ENCODE assay signal across 1 cellular context in the genomic region with DNA sequence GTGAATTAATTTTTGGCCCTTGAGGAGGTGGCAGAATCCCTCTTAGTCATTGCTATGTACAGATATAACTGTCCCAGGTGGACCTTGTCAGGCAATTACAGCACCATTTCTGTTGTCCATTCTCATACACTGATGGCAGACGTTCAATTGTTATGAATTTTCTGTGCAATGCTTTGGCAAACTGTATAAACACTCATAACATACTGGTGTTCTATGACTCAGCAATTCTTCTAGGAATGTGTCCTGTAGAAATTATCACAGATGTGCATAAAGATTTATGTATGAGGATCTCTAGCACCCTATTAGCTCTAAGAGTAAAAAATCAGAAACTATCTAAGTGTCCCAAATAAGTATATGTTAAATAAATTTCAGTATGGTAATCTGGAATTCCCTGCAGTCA.
TF ChIP-seq lines count a peak whose summit lies in the region.

No MANE protein-coding gene starts in this region.

TF ChIP-seq in K562, 482 proteins besides CTCF, POLR2A, EP300 and RAD21 (continued from another document):
- TF ChIP-seq, protein P1, sequence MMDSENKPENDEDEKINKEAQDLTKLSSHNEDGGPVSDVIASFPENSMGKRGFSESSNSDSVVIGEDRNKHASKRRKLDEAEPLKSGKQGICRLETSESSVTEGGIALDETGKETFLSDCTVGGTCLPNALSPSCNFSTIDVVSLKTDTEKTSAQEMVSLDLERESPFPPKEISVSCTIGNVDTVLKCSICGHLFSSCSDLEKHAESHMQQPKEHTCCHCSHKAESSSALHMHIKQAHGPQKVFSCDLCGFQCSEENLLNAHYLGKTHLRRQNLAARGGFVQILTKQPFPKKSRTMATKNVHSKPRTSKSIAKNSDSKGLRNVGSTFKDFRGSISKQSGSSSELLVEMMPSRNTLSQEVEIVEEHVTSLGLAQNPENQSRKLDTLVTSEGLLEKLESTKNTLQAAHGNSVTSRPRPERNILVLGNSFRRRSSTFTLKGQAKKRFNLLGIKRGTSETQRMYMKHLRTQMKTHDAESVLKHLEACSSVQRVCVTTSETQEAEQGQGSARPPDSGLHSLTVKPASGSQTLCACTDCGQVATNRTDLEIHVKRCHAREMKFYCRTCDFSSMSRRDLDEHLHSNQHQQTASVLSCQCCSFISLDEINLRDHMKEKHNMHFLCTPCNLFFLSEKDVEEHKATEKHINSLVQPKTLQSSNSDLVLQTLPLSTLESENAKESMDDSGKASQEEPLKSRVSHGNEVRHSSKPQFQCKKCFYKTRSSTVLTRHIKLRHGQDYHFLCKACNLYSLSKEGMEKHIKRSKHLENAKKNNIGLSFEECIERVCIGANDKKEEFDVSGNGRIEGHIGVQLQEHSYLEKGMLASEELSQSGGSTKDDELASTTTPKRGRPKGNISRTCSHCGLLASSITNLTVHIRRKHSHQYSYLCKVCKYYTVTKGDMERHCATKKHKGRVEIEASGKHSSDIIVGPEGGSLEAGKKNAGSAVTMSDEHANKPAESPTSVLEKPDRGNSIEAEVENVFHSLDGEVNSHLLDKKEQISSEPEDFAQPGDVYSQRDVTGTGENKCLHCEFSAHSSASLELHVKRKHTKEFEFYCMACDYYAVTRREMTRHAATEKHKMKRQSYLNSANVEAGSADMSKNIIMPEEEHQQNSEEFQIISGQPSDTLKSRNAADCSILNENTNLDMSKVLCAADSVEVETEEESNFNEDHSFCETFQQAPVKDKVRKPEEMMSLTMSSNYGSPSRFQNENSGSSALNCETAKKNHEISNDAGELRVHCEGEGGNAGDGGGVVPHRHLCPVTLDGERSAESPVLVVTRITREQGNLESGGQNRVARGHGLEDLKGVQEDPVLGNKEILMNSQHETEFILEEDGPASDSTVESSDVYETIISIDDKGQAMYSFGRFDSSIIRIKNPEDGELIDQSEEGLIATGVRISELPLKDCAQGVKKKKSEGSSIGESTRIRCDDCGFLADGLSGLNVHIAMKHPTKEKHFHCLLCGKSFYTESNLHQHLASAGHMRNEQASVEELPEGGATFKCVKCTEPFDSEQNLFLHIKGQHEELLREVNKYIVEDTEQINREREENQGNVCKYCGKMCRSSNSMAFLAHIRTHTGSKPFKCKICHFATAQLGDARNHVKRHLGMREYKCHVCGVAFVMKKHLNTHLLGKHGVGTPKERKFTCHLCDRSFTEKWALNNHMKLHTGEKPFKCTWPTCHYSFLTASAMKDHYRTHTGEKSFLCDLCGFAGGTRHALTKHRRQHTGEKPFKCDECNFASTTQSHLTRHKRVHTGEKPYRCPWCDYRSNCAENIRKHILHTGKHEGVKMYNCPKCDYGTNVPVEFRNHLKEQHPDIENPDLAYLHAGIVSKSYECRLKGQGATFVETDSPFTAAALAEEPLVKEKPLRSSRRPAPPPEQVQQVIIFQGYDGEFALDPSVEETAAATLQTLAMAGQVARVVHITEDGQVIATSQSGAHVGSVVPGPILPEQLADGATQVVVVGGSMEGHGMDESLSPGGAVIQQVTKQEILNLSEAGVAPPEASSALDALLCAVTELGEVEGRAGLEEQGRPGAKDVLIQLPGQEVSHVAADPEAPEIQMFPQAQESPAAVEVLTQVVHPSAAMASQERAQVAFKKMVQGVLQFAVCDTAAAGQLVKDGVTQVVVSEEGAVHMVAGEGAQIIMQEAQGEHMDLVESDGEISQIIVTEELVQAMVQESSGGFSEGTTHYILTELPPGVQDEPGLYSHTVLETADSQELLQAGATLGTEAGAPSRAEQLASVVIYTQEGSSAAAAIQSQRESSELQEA (IDR thresholded peaks at IDR 0.05; ENCODE audit: low read depth): no peak
- TF ChIP-seq CHCHD3 (CRISPR knock-in tag; IDR thresholded peaks at IDR 0.05) (no peak), ZC3H8 (IDR thresholded peaks at IDR 0.05) (no peak), POLR2H (tag; IDR thresholded peaks at IDR 0.05; ENCODE audit: low read depth) (no peak), GTF2E2 (tag; IDR thresholded peaks at IDR 0.05) (no peak), MAFG (tag; conservative IDR thresholded peaks at IDR 0.05) (peak; percentile 92), KLF6 (CRISPR knock-in tag; IDR thresholded peaks at IDR 0.05; ENCODE audit: borderline replicate concordance) (no peak), SAFB2 (IDR thresholded peaks at IDR 0.05; ENCODE audit: borderline replicate concordance, low read depth, low read length, severe bottlenecking) (no peak), KDM4B (IDR thresholded peaks at IDR 0.05; ENCODE audit: borderline replicate concordance in 2 of 2, low read depth in 1 of 2) (no peak), ARID1B (IDR thresholded peaks at IDR 0.05) (peak; percentile 11; the same call in 1 of the 2 replicates), TAF9B (IDR thresholded peaks at IDR 0.05; ENCODE audit: partially characterized antibody) (no peak), ZNF24 (IDR thresholded peaks at IDR 0.05) (no peak), TRIM24 (IDR thresholded peaks at IDR 0.05) (no peak), ZNF12 (CRISPR knock-in tag; IDR thresholded peaks at IDR 0.05) (no peak)
